29 cellular contexts compared by ENCODE assay signal in the genomic region with DNA sequence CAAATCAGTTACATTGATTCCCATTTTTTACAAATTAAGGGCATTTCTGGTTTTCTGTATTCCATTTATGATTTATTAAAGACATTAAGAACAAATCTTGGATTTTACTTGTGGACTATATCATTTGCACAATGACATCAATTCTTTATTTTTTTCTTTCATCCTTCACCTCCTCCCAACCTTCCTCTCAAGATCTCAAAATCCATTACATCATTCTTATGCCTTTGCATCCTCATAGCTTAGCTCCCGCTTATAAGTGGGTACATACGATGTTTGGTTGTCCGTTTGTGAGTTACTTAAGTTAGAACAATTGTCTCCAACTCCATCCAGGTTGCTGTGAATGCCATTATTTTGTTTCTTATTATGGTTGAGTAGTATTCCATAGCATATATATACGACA.
"Had no signal": no experiment of that assay in that cellular context is flagged by ENCODE, and none has a peak within 500 bp of the region (broad histone marks: within the 10 kb centered on the region; RNA-seq: fewer than 3 reads in every experiment).

No MANE protein-coding gene starts in this region.

- H3K4me3 Mint-ChIP-seq: dendritic cell treated with granulocyte-macrophage colony-stimulating factor and Interleukin-4, amounts not matched to agents 40 ng/mL and 50 ng/mL, for 4 days; effector memory CD8-positive, alpha-beta T cell; endodermal cell had no signal

- H3K27me3 ChIP-seq: colonic mucosa, dorsolateral prefrontal cortex, esophagus muscularis mucosa, esophagus squamous epithelium, foreskin keratinocyte, gastrocnemius medialis, gastroesophageal sphincter, heart left ventricle, heart right ventricle had no signal

- H3K27me3 Mint-ChIP-seq: dendritic cell treated with granulocyte-macrophage colony-stimulating factor and Interleukin-4, amounts not matched to agents 40 ng/mL and 50 ng/mL, for 4 days; effector memory CD8-positive, alpha-beta T cell had no signal

- H3K9me3 ChIP-seq: colonic mucosa, esophagus muscularis mucosa, esophagus squamous epithelium, gastrocnemius medialis, gastroesophageal sphincter, heart left ventricle, heart right ventricle had no signal

- H3K27ac ChIP-seq: colonic mucosa, coronary artery, dorsolateral prefrontal cortex, epithelial cell of prostate, esophagus muscularis mucosa, esophagus squamous epithelium, foreskin keratinocyte, gastrocnemius medialis, gastroesophageal sphincter, heart left ventricle, heart right ventricle had no signal

- H3K4me1 Mint-ChIP-seq: endodermal cell had no signal

- ATAC-seq: effector memory CD8-positive, alpha-beta T cell; esophagus mucosa; foreskin keratinocyte; gastrocnemius medialis; gastroesophageal sphincter; heart left ventricle; heart right ventricle had no signal

- H3K27ac Mint-ChIP-seq: dendritic cell treated with granulocyte-macrophage colony-stimulating factor and Interleukin-4, amounts not matched to agents 40 ng/mL and 50 ng/mL, for 4 days; effector memory CD8-positive, alpha-beta T cell; endodermal cell had no signal

- FAIRE-seq: colon, endometrium, endothelial cell of umbilical vein, frontal cortex had no signal

- H3K36me3 ChIP-seq: colonic mucosa, esophagus muscularis mucosa, esophagus squamous epithelium, gastrocnemius medialis, gastroesophageal sphincter, heart left ventricle, heart right ventricle had no signal

- DNase-seq: colonic mucosa; cortex of kidney; dermis blood vessel endothelial cell; dorsolateral prefrontal cortex; effector CD4-positive, alpha-beta T cell; effector CD8-positive, alpha-beta T cell; effector memory CD4-positive, alpha-beta T cell; effector memory CD8-positive, alpha-beta T cell; endodermal cell; erythroblast; esophagus squamous epithelium; foreskin fibroblast; foreskin keratinocyte; foreskin melanocyte; gastrocnemius medialis; glutamatergic neuron; head of caudate nucleus; heart left ventricle; heart right ventricle had no signal

- H3K9me3 Mint-ChIP-seq: dendritic cell treated with granulocyte-macrophage colony-stimulating factor and Interleukin-4, amounts not matched to agents 40 ng/mL and 50 ng/mL, for 4 days; endodermal cell had no signal

- H3K4me1 ChIP-seq: colonic mucosa, esophagus squamous epithelium, gastrocnemius medialis, heart left ventricle, heart right ventricle had no signal

- H3K4me3 ChIP-seq: colonic mucosa, coronary artery, dorsolateral prefrontal cortex, esophagus muscularis mucosa, esophagus squamous epithelium, gastrocnemius medialis, gastroesophageal sphincter, heart left ventricle, heart right ventricle had no signal
